ENCODE assay signal across 8 cellular contexts in genomic region chr4:97665553-97665952, GRCh38.
"Had no signal": no experiment of that assay in that cellular context is flagged by ENCODE, and none has a peak within 500 bp of the region (broad histone marks: within the 10 kb centered on the region; RNA-seq: fewer than 3 reads in every experiment).

No MANE protein-coding gene starts in this region.

- H3K27me3 Mint-ChIP-seq: IgD-negative memory B cell had no signal

- H3K36me3 ChIP-seq: HAP-1 had no signal

- H3K27ac ChIP-seq: HL-60 had no signal

- H3K27ac Mint-ChIP-seq: GM23338, HFFc6, IgD-negative memory B cell had no signal

- H3K4me1 Mint-ChIP-seq: GM23338, IgD-negative memory B cell had no signal

- ATAC-seq: GM23338, HCT116, HepG2 had no signal

- H3K4me3 Mint-ChIP-seq: GM23338, HFFc6, IgD-negative memory B cell had no signal

- H3K4me3 ChIP-seq: GM23338, HAP-1 had no signal

- H3K36me3 Mint-ChIP-seq: IgD-negative memory B cell had no signal

- DNase-seq: HFFc6, KBM-7 had no signal

- H3K4me1 ChIP-seq: HAP-1 had no signal
